30 cellular contexts compared by ENCODE assay signal in genomic region chr3:86410587-86410986, GRCh38.
"Had no signal": no experiment of that assay in that cellular context is flagged by ENCODE, and none has a peak within 500 bp of the region (broad histone marks: within the 10 kb centered on the region; RNA-seq: fewer than 3 reads in every experiment).

No MANE protein-coding gene starts in this region.

- H3K4me1 Mint-ChIP-seq: activated CD4-positive, alpha-beta T cell treated with anti-CD3 and anti-CD28 coated beads, Interleukin-2, amount 10 ng/mL, durations not matched to agents 24 days and 14 days; activated T-helper 17 cell treated with anti-CD3 and anti-CD28 coated beads, Interleukin-2, amount 50 U/mL, for 72 hours; nephron; stimulated activated effector memory CD8-positive, alpha-beta T cell treated with anti-CD3 and anti-CD28 coated beads, Interleukin-12 subunit alpha, Interleukin-12 subunit beta, amount 100 ng/mL, for 72 hours had no signal

- H2AFZ ChIP-seq: hepatocyte had no signal

- H3K27ac Mint-ChIP-seq: activated CD4-positive, alpha-beta memory T cell treated with anti-CD3 and anti-CD28 coated beads for 36 hours; activated CD4-positive, alpha-beta T cell treated with anti-CD3 and anti-CD28 coated beads, Interleukin-2, amount 10 ng/mL, durations not matched to agents 24 days and 14 days; activated T-helper 17 cell treated with anti-CD3 and anti-CD28 coated beads, Interleukin-2, amount 50 U/mL, for 72 hours; effector memory CD8-positive, alpha-beta T cell; nephron; stimulated activated effector memory CD8-positive, alpha-beta T cell treated with anti-CD3 and anti-CD28 coated beads, Interleukin-12 subunit alpha, Interleukin-12 subunit beta, amount 100 ng/mL, for 72 hours; stimulated activated naive CD8-positive, alpha-beta T cell treated with anti-CD3 and anti-CD28 coated beads, Interleukin-15, Interleukin-2, amounts not matched to agents 100 ng/mL and 50 ng/mL, for 24 hours; T-helper 1 cell treated with Interleukin-12 subunit alpha and Interleukin-12 subunit beta and Interleukin-4 antibody, amounts not matched to agents 30 μg/mL and 1 μg/mL, for 36 hours had no signal

- H3K4me3 ChIP-seq: coronary artery, dorsolateral prefrontal cortex, gastrocnemius medialis, hepatocyte, left ventricle myocardium inferior, mucosa of descending colon, pancreas, psoas muscle, sigmoid colon, thoracic aorta had no signal

- H3K4me3 Mint-ChIP-seq: activated CD4-positive, alpha-beta memory T cell treated with anti-CD3 and anti-CD28 coated beads for 36 hours; activated CD4-positive, alpha-beta T cell treated with anti-CD3 and anti-CD28 coated beads, Interleukin-2, amount 10 ng/mL, durations not matched to agents 24 days and 14 days; activated T-cell treated with anti-CD3 and anti-CD28 coated beads, Interleukin-2, amount 50 U/mL, for 4 hours; activated T-helper 17 cell treated with anti-CD3 and anti-CD28 coated beads, Interleukin-2, amount 50 U/mL, for 72 hours; effector memory CD8-positive, alpha-beta T cell; nephron; stimulated activated effector memory CD8-positive, alpha-beta T cell treated with anti-CD3 and anti-CD28 coated beads, Interleukin-12 subunit alpha, Interleukin-12 subunit beta, amount 100 ng/mL, for 72 hours; stimulated activated naive CD8-positive, alpha-beta T cell treated with anti-CD3 and anti-CD28 coated beads, Interleukin-15, Interleukin-2, amounts not matched to agents 100 ng/mL and 50 ng/mL, for 24 hours; T-helper 1 cell treated with Interleukin-12 subunit alpha and Interleukin-12 subunit beta and Interleukin-4 antibody, amounts not matched to agents 30 μg/mL and 1 μg/mL, for 36 hours had no signal

- H3K36me3 ChIP-seq: brain microvascular endothelial cell, gastrocnemius medialis, left ventricle myocardium inferior, pancreas, sigmoid colon, thoracic aorta had no signal

- H3K9me3 ChIP-seq: gastrocnemius medialis, left ventricle myocardium inferior, mucosa of descending colon, pancreas, psoas muscle, sigmoid colon, thoracic aorta had no signal

- H3K27ac ChIP-seq: brain microvascular endothelial cell, coronary artery, dorsolateral prefrontal cortex, gastrocnemius medialis, hepatocyte, left ventricle myocardium inferior, pancreas, psoas muscle, sigmoid colon, thoracic aorta, VCaP had no signal

- H3K27me3 Mint-ChIP-seq: activated CD4-positive, alpha-beta memory T cell treated with anti-CD3 and anti-CD28 coated beads for 36 hours; activated CD4-positive, alpha-beta T cell treated with anti-CD3 and anti-CD28 coated beads, Interleukin-2, amount 10 ng/mL, durations not matched to agents 24 days and 14 days; activated T-helper 17 cell treated with anti-CD3 and anti-CD28 coated beads, Interleukin-2, amount 50 U/mL, for 72 hours; effector memory CD8-positive, alpha-beta T cell; stimulated activated naive CD8-positive, alpha-beta T cell treated with anti-CD3 and anti-CD28 coated beads, Interleukin-15, Interleukin-2, amounts not matched to agents 100 ng/mL and 50 ng/mL, for 24 hours had no signal

- H3K4me2 ChIP-seq: hepatocyte had no signal

- DNase-seq: activated CD4-positive, alpha-beta memory T cell treated with anti-CD3 and anti-CD28 coated beads for 36 hours; activated CD4-positive, alpha-beta T cell treated with anti-CD3 and anti-CD28 coated beads, Interleukin-2, amount 10 ng/mL, durations not matched to agents 24 days and 14 days; activated CD4-positive, CD25-positive, alpha-beta regulatory T cell treated with anti-CD3 and anti-CD28 coated beads, Interleukin-2, amount 50 U/mL, for 72 hours; activated gamma-delta T cell treated with Interleukin-2 at 50 U/mL for 16 hours; activated naive CD4-positive, alpha-beta T cell treated with anti-CD3 and anti-CD28 coated beads, Interleukin-2, amount 50 U/mL, for 16 hours; activated T-cell treated with anti-CD3 and anti-CD28 coated beads, Interleukin-2, amount 50 U/mL, for 4 hours; amniotic stem cell; brain microvascular endothelial cell; dorsolateral prefrontal cortex; effector memory CD8-positive, alpha-beta T cell; erythroblast; gastrocnemius medialis; left ventricle myocardium inferior; mucosa of descending colon; pancreas; psoas muscle; sigmoid colon; small intestine; stimulated activated CD4-positive, alpha-beta T cell treated with anti-CD3 and anti-CD28 coated beads, Interleukin-4, amount 100 ng/mL, for 24 hours; T-helper 9 cell; trophoblast cell had no signal

- H3K4me1 ChIP-seq: gastrocnemius medialis, left ventricle myocardium inferior, pancreas, psoas muscle, sigmoid colon had no signal

- H3K36me3 Mint-ChIP-seq: activated CD4-positive, alpha-beta memory T cell treated with anti-CD3 and anti-CD28 coated beads for 36 hours; stimulated activated effector memory CD8-positive, alpha-beta T cell treated with anti-CD3 and anti-CD28 coated beads, Interleukin-12 subunit alpha, Interleukin-12 subunit beta, amount 100 ng/mL, for 72 hours had no signal

- H3K27me3 ChIP-seq: brain microvascular endothelial cell, dorsolateral prefrontal cortex, gastrocnemius medialis, hepatocyte, pancreas, sigmoid colon had no signal

- H3K9me3 Mint-ChIP-seq: nephron had no signal
